8 cellular contexts compared by ENCODE assay signal in genomic region chr10:79068203-79068561, GRCh38. TPM values are rescaled to one million over a fixed set of nuclear protein-coding genes. Genes with fewer than 3 reads are reported as not detected.
DNase-seq lines count a peak whose midpoint lies in the region; ATAC-seq lines count a peak whose summit lies in the region.

No MANE protein-coding gene starts in this region.

- H3K36me3 Mint-ChIP-seq in T-cell (no peaks in the 10 kb centered on the region), naive B cell (no peaks in the 10 kb centered on the region)

- H3K9me3 Mint-ChIP-seq in T-cell (no peaks in the 10 kb centered on the region), naive B cell (no peaks in the 10 kb centered on the region)

- CTCF ChIA-PET in T-cell (lab: Charles Lee) = no interaction called here

- ATAC-seq in T-cell (replicated peaks in 1 of 4) (peak; percentile 2 to 5 (median 3)), naive B cell (ENCODE audit: low read depth in 2 of 2) (peak in 1 of 2 donors; percentile 7)

- peak overlapping the region; percentile 83 to 95 (median 84) for H3K4me3 Mint-ChIP-seq in T-cell
- H3K4me3 Mint-ChIP-seq in naive B cell = peak overlapping the region; percentile 85 to 96 (median 95)

- DNase-seq in DMS 273 (lab: John Stamatoyannopoulos, UW; ENCODE audit: unreplicated experiment) (peak; percentile 58), DMS 273 treated with DMSO at 0.1 percent for 48 hours (lab: John Stamatoyannopoulos, UW) (no peak), T-cell (peak in 9 of 34 experiments; percentile 13 to 45 (median 27)), naive B cell (no peak), dedifferentiated amniotic fluid mesenchymal stem cell (ENCODE audit: extremely low spot score) (no peak), retina (no peak), NCI-H2081 (lab: John Stamatoyannopoulos, UW) (no peak)
- DNase-seq in central memory CD4-positive, alpha-beta T cell = peak; percentile 23

- H3K27me3 Mint-ChIP-seq in T-cell (no peaks in the 10 kb centered on the region), naive B cell (peaks cover 13 to 25% (median 24%) of the 10 kb centered on the region in 3 donors)

- POLR2A ChIA-PET in T-cell (lab: Charles Lee) = no interaction called here

- H3K4me1 Mint-ChIP-seq in T-cell (peaks cover 52 to 64% (median 56%) of the 10 kb centered on the region in 3 donors), naive B cell (peaks cover 34 to 41% (median 35%) of the 10 kb centered on the region in 3 donors)

- H3K27ac Mint-ChIP-seq in T-cell = peak overlapping the region; percentile 39 to 71
- H3K27ac Mint-ChIP-seq in naive B cell = peak overlapping the region in 2 of 6 donors; percentile 39 to 81

RNA-seq across cellular contexts. Expression of gene ZMIZ1, which starts 0.6 kb away (rescaled TPM):
- 10 to 100 TPM; 16.8 to 27.1 (median 21.2) TPM for total RNA-seq in T-cell
- 1 to 10 TPM in 3 of 6 donors, under 1 TPM in 3; 0.11 to 2.9 (median 1.5) TPM for polyA plus RNA-seq in naive B cell (ENCODE audit: low read depth in 6 of 6)

Comparison
In these comparisons a context has a peak if more than half of its experiments do, and no peak if none do; other contexts are left out.
1. DNase-seq: peak in DMS 273 (single experiment) and central memory CD4-positive, alpha-beta T cell (single experiment); none in DMS 273 treated with DMSO at 0.1 percent for 48 hours (single experiment), naive B cell (single experiment), dedifferentiated amniotic fluid mesenchymal stem cell (single experiment), retina (single experiment) and NCI-H2081 (0 of 2).